ENCODE assay signal across 1 cellular context in genomic region chr2:63984606-63985359, GRCh38.
TF ChIP-seq lines count a peak whose summit lies in the region.

No MANE protein-coding gene starts in this region.

TF ChIP-seq in HepG2, 621 proteins besides CTCF, POLR2A, EP300 and RAD21 (continued from another document and continues in another):
- peak; percentile 73; the same call in 1 of the 2 replicates for TF ChIP-seq HBP1 (CRISPR knock-in tag; IDR thresholded peaks at IDR 0.05; ENCODE audit: low read depth)
- TF ChIP-seq ZNF235 (CRISPR knock-in tag; IDR thresholded peaks at IDR 0.05; ENCODE audit: borderline replicate concordance), result no peak
- TF ChIP-seq YY1 (IDR thresholded peaks at IDR 0.05; ENCODE audit: insufficient read depth, insufficient replicate concordance, low read depth, low read length), result no peak
- TF ChIP-seq MTF1 (CRISPR knock-in tag; IDR thresholded peaks at IDR 0.05), result peak; percentile 35; the same call in 1 of the 2 replicates
- TF ChIP-seq MXI1 (IDR thresholded peaks at IDR 0.05; ENCODE audit: borderline replicate concordance, low read depth, low read length), result peak; percentile 53; the same call in 1 of the 3 replicates
- peak; percentile 99 for TF ChIP-seq SALL1 (CRISPR knock-in tag; IDR thresholded peaks at IDR 0.05)
- TF ChIP-seq ZBTB34 (CRISPR knock-in tag; IDR thresholded peaks at IDR 0.05), result peak; percentile 44; the same call in 1 of the 2 replicates
- TF ChIP-seq HMG20B (CRISPR knock-in tag; conservative IDR thresholded peaks at IDR 0.05), result peak; percentile 95
- TF ChIP-seq HDAC2 (CRISPR knock-in tag; IDR thresholded peaks at IDR 0.05), result peak; percentile 92
- TF ChIP-seq ZNF292 (CRISPR knock-in tag; IDR thresholded peaks at IDR 0.05; ENCODE audit: borderline replicate concordance, low read depth), result no peak; the same call in 1 of the 2 replicates
- TF ChIP-seq GRHL1 (CRISPR knock-in tag; conservative IDR thresholded peaks at IDR 0.05), result no peak
- TF ChIP-seq MLX (CRISPR knock-in tag; IDR thresholded peaks at IDR 0.05), result 0 out of 2 replicates have a peak, but pooled peaks have one; percentile 14
- no peak for TF ChIP-seq ARNT2 (CRISPR knock-in tag; IDR thresholded peaks at IDR 0.05; ENCODE audit: low read depth)
- TF ChIP-seq DDIT3 (CRISPR knock-in tag; IDR thresholded peaks at IDR 0.05), result 0 out of 2 replicates have a peak, but pooled peaks have one; percentile 50
- TF ChIP-seq ZNF331 (CRISPR knock-in tag; IDR thresholded peaks at IDR 0.05), result peak; percentile 54; the same call in 1 of the 2 replicates
- TF ChIP-seq SPEN (CRISPR knock-in tag; IDR thresholded peaks at IDR 0.05; ENCODE audit: low read depth), result 0 out of 2 replicates have a peak, but pooled peaks have one; percentile 31
- TF ChIP-seq JUND (CRISPR knock-in tag; IDR thresholded peaks at IDR 0.05), result no peak
- TF ChIP-seq FOXP4 (CRISPR knock-in tag; IDR thresholded peaks at IDR 0.05), result peak; percentile 88
- no peak for TF ChIP-seq ZNF326 (CRISPR knock-in tag; IDR thresholded peaks at IDR 0.05; ENCODE audit: borderline replicate concordance)
- TF ChIP-seq HHEX (CRISPR knock-in tag; IDR thresholded peaks at IDR 0.05), result peak; percentile 56
- 0 out of 2 replicates have a peak, but pooled peaks have one; percentile 61 for TF ChIP-seq ZNF792 (CRISPR knock-in tag; IDR thresholded peaks at IDR 0.05)
- 0 out of 2 replicates have a peak, but pooled peaks have one; percentile 47 for TF ChIP-seq SALL2 (CRISPR knock-in tag; IDR thresholded peaks at IDR 0.05)
- TF ChIP-seq SOX5 (CRISPR knock-in tag; IDR thresholded peaks at IDR 0.05; ENCODE audit: borderline replicate concordance), result peak; percentile 2; the same call in 1 of the 2 replicates
- TF ChIP-seq TBX2 (CRISPR knock-in tag; IDR thresholded peaks at IDR 0.05; ENCODE audit: borderline replicate concordance), result peak; percentile 81
- TF ChIP-seq POLR2G (IDR thresholded peaks at IDR 0.05; ENCODE audit: low read depth, low read length), result peak; percentile 73
- peak; percentile 89 for TF ChIP-seq ISL2 (CRISPR knock-in tag; IDR thresholded peaks at IDR 0.05)
- TF ChIP-seq PHF21A (CRISPR knock-in tag; IDR thresholded peaks at IDR 0.05), result peak; percentile 59
- peak; percentile 23; the same call in 1 of the 2 replicates for TF ChIP-seq ZFY (CRISPR knock-in tag; IDR thresholded peaks at IDR 0.05)
- TF ChIP-seq YEATS4 (CRISPR knock-in tag; IDR thresholded peaks at IDR 0.05; ENCODE audit: borderline replicate concordance), result peak; percentile 33; the same call in 1 of the 2 replicates
- peak; percentile 84 for TF ChIP-seq MED8 (CRISPR knock-in tag; IDR thresholded peaks at IDR 0.05; ENCODE audit: insufficient replicate concordance)
- TF ChIP-seq POGZ (CRISPR knock-in tag; IDR thresholded peaks at IDR 0.05), result peak; percentile 44; the same call in 1 of the 2 replicates
- TF ChIP-seq ZNF709 (CRISPR knock-in tag; IDR thresholded peaks at IDR 0.05), result no peak
- TF ChIP-seq ZNF580 (CRISPR knock-in tag; IDR thresholded peaks at IDR 0.05; ENCODE audit: borderline replicate concordance, low read depth), result 0 out of 2 replicates have a peak, but pooled peaks have one; percentile 42
- peak; percentile 21; the same call in 1 of the 2 replicates for TF ChIP-seq HDAC1 (CRISPR knock-in tag; IDR thresholded peaks at IDR 0.05)
- TF ChIP-seq FOXK1 (CRISPR knock-in tag; IDR thresholded peaks at IDR 0.05; ENCODE audit: borderline replicate concordance, low read depth), result peak; percentile 79
- TF ChIP-seq MED13 (CRISPR knock-in tag; IDR thresholded peaks at IDR 0.05), result peak; percentile 91
- TF ChIP-seq PPARG (CRISPR knock-in tag; conservative IDR thresholded peaks at IDR 0.05), result peak; percentile 35; the same call in 1 of the 2 replicates
- TF ChIP-seq ZNF512B (CRISPR knock-in tag; IDR thresholded peaks at IDR 0.05; ENCODE audit: borderline replicate concordance), result no peak
- no peak for TF ChIP-seq ZSCAN22 (CRISPR knock-in tag; IDR thresholded peaks at IDR 0.05)
- TF ChIP-seq ZFP1 (CRISPR knock-in tag; IDR thresholded peaks at IDR 0.05), result no peak
- peak; percentile 37; the same call in 1 of the 2 replicates for TF ChIP-seq ZNF687 (CRISPR knock-in tag; IDR thresholded peaks at IDR 0.05)
- peak; percentile 93 for TF ChIP-seq ARID5B (CRISPR knock-in tag; IDR thresholded peaks at IDR 0.05)
- TF ChIP-seq NONO (IDR thresholded peaks at IDR 0.05), result no peak
- TF ChIP-seq NONO (CRISPR knock-in tag; conservative IDR thresholded peaks at IDR 0.05), result 0 out of 2 replicates have a peak, but pooled peaks have one; percentile 54
